In the genomic region with DNA sequence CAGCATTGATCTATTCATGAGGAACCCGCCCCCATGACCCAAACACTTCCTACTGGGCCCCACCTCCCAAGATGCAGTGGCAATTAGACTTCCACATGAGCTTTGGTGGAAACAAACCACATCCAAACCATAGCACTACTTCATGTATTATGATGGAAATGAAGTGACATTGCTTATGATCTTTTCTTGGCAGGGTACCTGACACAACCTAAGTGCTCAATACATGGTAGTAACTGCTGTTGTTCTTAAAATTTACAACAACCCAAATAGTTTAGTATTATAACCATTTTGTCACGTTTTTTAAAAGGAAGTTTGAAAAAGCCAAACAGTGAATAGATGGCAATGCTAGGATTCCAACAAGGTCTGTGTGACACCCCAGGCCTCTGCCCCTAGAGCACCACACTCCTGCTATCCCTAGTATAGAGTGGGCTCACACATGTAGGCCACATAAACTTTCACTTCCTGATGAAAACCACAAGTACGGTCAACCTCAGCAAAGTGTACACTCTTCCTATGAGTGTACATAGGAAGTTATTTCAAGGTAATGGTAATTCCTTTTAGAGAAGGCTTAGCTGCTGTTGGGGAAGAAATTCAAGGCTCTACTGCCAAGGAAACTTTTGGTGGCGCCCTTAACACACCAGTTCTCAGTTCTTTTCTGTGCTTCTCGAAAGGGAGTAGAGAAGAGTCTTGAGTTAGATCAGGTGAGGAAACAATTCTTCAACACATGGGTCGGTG, we compare ENCODE assay signal across 8 cellular contexts.
DNase-seq lines count a peak whose midpoint lies in the region; ATAC-seq lines count a peak whose summit lies in the region.

No MANE protein-coding gene starts in this region.

- CTCF ChIA-PET in CD8-positive, alpha-beta memory T cell (lab: Charles Lee) = interaction anchor here (0.8 to 1.5 kb wide), 2 partner anchors 8 to 245 kb away, joined by 3 to 7 read pairs; no protein-coding TSS in a partner anchor

- peaks cover 9% of the 10 kb centered on the region for H3K36me3 Mint-ChIP-seq in activated T-cell treated with anti-CD3 and anti-CD28 coated beads, Interleukin-2, amount 50 U/mL, for 4 hours (ENCODE audit: insufficient read depth)
- H3K36me3 Mint-ChIP-seq in CD8-positive, alpha-beta memory T cell = peaks cover under 1 to 15% (median 11%) of the 10 kb centered on the region in 3 donors

- peaks cover 9% of the 10 kb centered on the region for H3K4me1 ChIP-seq in CD8-positive, alpha-beta memory T cell (ENCODE audit: insufficient read depth, low read length)

- H3K36me3 ChIP-seq in CD8-positive, alpha-beta memory T cell (ENCODE audit: insufficient read depth, low read length) = peaks cover 3% of the 10 kb centered on the region

- H3K9me3 ChIP-seq in CD8-positive, alpha-beta memory T cell (ENCODE audit: low read length) = no peaks in the 10 kb centered on the region

- no peak overlapping the region for H3K4me3 ChIP-seq in CD8-positive, alpha-beta memory T cell (ENCODE audit: low read length)

- no peaks in the 10 kb centered on the region for H3K27me3 ChIP-seq in CD8-positive, alpha-beta memory T cell (ENCODE audit: insufficient read depth, low read length, poor library complexity, severe bottlenecking)

- ATAC-seq in activated T-cell treated with anti-CD3 and anti-CD28 coated beads, Interleukin-2, amount 50 U/mL, for 4 hours = peak; percentile 58 to 66
- peak; percentile 99 for ATAC-seq in HG02943 (IDR thresholded peaks at IDR 0.05; ENCODE audit: low read depth, unreplicated experiment)

- peaks cover 14% of the 10 kb centered on the region for H3K4me1 Mint-ChIP-seq in activated T-cell treated with anti-CD3 and anti-CD28 coated beads, Interleukin-2, amount 50 U/mL, for 4 hours (ENCODE audit: low read depth)
- peaks cover 15 to 27% (median 19%) of the 10 kb centered on the region in 3 donors for H3K4me1 Mint-ChIP-seq in CD8-positive, alpha-beta memory T cell

- H3K9me3 Mint-ChIP-seq in activated T-cell treated with anti-CD3 and anti-CD28 coated beads, Interleukin-2, amount 50 U/mL, for 4 hours = no peaks in the 10 kb centered on the region
- H3K9me3 Mint-ChIP-seq in CD8-positive, alpha-beta memory T cell = no peaks in the 10 kb centered on the region

- no peak overlapping the region for H3K27ac ChIP-seq in CD8-positive, alpha-beta memory T cell (ENCODE audit: low read depth, low read length)

- H3K27ac Mint-ChIP-seq in CD8-positive, alpha-beta memory T cell = peak overlapping the region in 2 of 8 donors; percentile 19 to 40

- no peak for DNase-seq in activated T-cell treated with anti-CD3 and anti-CD28 coated beads, Interleukin-2, amount 50 U/mL, for 4 hours
- DNase-seq in activated T-cell treated with anti-CD3 and anti-CD28 coated beads for 4 hours (no peak), NOMO-1 treated with dmso at 0.1 percent for 144 hours (lab: John Stamatoyannopoulos, UW; ENCODE audit: unreplicated experiment) (peak; percentile 54), NCI-H1417 treated with DMSO at 0.1 percent for 48 hours (lab: John Stamatoyannopoulos, UW) (no peak), midbrain (lab: John Stamatoyannopoulos, UW) (no peak)
- no peak for DNase-seq in CD8-positive, alpha-beta memory T cell
- no peak for DNase-seq in activated CD8-positive, alpha-beta memory T cell treated with anti-CD3 and anti-CD28 coated beads, Interleukin-2, amount 50 U/mL, for 48 hours

- POLR2A ChIA-PET in CD8-positive, alpha-beta memory T cell (lab: Charles Lee) = no interaction called here

- H3K4me3 Mint-ChIP-seq in activated T-cell treated with anti-CD3 and anti-CD28 coated beads, Interleukin-2, amount 50 U/mL, for 4 hours = no peak overlapping the region
- no peak overlapping the region for H3K4me3 Mint-ChIP-seq in CD8-positive, alpha-beta memory T cell

- H3K27me3 Mint-ChIP-seq in activated T-cell treated with anti-CD3 and anti-CD28 coated beads, Interleukin-2, amount 50 U/mL, for 4 hours (ENCODE audit: low read depth) = no peaks in the 10 kb centered on the region
- H3K27me3 Mint-ChIP-seq in CD8-positive, alpha-beta memory T cell = no peaks in the 10 kb centered on the region
